1 cellular context compared by ENCODE assay signal in the genomic region with DNA sequence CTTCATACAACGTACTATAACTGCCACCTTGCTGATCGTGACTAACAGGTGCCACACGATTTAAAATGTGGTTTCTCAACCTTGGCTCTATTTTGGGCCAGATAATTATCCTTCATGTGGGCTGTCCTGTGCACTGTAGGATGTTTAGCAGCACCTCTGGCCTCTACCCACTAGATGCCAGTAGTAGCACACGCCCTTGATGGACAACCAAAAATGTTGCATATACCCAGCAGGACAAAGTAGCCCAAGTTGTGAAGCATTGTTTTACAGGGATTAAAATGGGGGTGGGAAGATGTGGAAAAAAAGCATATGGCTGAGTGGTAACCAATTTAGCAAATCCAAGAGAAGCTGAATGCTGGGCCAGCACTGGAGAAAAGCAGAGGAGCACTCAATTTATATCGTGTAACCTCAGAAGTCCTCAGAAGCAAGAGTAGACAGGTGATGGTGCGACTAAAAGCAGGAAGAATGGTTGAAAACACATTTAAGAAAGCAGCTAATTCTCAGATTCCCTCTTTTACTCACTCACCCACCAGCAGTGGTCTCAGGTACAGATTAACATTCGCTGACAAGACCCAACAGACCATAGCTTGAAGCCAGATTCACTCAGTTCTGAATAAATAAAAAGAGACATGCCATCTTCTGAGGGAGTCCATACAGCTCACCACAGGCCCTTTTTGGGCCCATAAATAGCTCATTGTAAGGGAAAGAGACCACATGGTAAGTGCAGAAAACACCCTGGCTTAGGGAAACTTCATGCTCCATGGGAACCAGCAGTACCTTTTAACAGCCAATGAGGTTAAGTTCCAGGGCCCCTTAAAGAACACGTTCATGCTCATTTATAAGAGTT.
TF ChIP-seq lines count a peak whose summit lies in the region.

No MANE protein-coding gene starts in this region.

TF ChIP-seq in IMR-90, 13 proteins besides CTCF, POLR2A, EP300 and RAD21:
- TF ChIP-seq SMC3 (IDR thresholded peaks at IDR 0.05; ENCODE audit: low read depth, low read length) (peak; percentile 39), RCOR1 (IDR thresholded peaks at IDR 0.05; ENCODE audit: insufficient replicate concordance, low read length) (no peak)
